Comparison of ENCODE assay signal across 38 cellular contexts in the genomic region with DNA sequence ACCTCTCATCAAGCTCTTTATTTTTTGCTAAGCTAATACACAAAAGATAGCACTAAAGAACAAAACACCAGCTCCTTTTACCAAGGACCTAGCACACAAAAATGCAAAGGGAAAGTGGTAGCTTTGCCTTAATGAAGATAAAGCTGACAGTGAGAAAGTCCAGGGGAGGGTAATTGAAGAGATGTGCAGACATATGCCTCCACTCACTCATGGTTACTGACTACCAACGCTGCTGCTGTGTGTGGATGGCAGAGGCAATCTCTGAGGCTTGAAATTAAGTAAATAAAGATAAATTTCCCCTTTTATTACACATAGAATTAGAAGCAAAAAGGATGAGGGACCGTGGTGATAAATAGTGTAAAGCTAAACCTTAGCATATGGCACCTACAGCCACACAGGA.
DNase-seq lines count a peak whose midpoint lies in the region; ATAC-seq, FAIRE-seq and TF ChIP-seq lines count a peak whose summit lies in the region.
"Had no signal": no experiment of that assay in that cellular context is flagged by ENCODE, and none has a peak within 500 bp of the region (broad histone marks: within the 10 kb centered on the region; RNA-seq: fewer than 3 reads in every experiment).

No MANE protein-coding gene starts in this region.

- no peak for TF ChIP-seq POLR2A in breast epithelium (IDR thresholded peaks at IDR 0.05)

- no peak for TF ChIP-seq CTCF in MCF 10A (IDR thresholded peaks at IDR 0.05; ENCODE audit: unreplicated experiment)
- TF ChIP-seq CTCF in breast epithelium (IDR thresholded peaks at IDR 0.05): no peak
- TF ChIP-seq CTCF in keratinocyte (optimal IDR thresholded peaks at IDR 0.05 in 1 of 3, IDR thresholded peaks at IDR 0.05 in 1 of 3, conservative IDR thresholded peaks at IDR 0.05 in 1 of 3; ENCODE audit: extremely low read depth in 1 of 3, insufficient read depth in 2 of 3, low read length in 3 of 3): no peak

- peak overlapping the region; percentile 32 for H2AFZ ChIP-seq in keratinocyte (ENCODE audit: control insufficient read depth, low read length)

- no TSS peak for BruUV-seq in MCF 10A (replicated peaks; lab: Mats Ljungman, UMichigan)

- H3K4me3 ChIP-seq in breast epithelium (no peak overlapping the region), keratinocyte (ENCODE audit: control insufficient read depth in 2 of 3, extremely low read depth in 1 of 3, insufficient read depth in 2 of 3, low read depth in 1 of 3, low read length in 3 of 3) (no peak overlapping the region)
- H3K4me3 ChIP-seq: coronary artery, psoas muscle, SJSA1, thyroid gland, vagina had no signal

- H3K4me3 Mint-ChIP-seq in MCF 10A (ENCODE audit: unreplicated experiment) (no peak overlapping the region), T-helper 17 cell (no peak overlapping the region)
- H3K4me3 Mint-ChIP-seq: activated CD8-positive, alpha-beta memory T cell treated with anti-CD3 and anti-CD28 coated beads, Interleukin-2, amount 10 ng/mL, durations not matched to agents 7 days and 5 days; activated naive CD8-positive, alpha-beta T cell treated with anti-CD3 and anti-CD28 coated beads, Interleukin-2, amount 10 ng/mL, durations not matched to agents 7 days and 5 days; B cell; CD8-positive, alpha-beta T cell; IgD-negative memory B cell; naive thymus-derived CD4-positive, alpha-beta T cell; T-helper 1 cell treated with Interleukin-12 subunit alpha and Interleukin-12 subunit beta and Interleukin-4 antibody, amounts not matched to agents 30 μg/mL and 1 μg/mL, for 36 hours had no signal

- H3K36me3 Mint-ChIP-seq in MCF 10A (ENCODE audit: insufficient read depth, unreplicated experiment) (peaks cover 5% of the 10 kb centered on the region), T-helper 17 cell (ENCODE audit: low read depth) (no peaks in the 10 kb centered on the region)
- H3K36me3 Mint-ChIP-seq: activated CD8-positive, alpha-beta memory T cell treated with anti-CD3 and anti-CD28 coated beads, Interleukin-2, amount 10 ng/mL, durations not matched to agents 7 days and 5 days; activated naive CD8-positive, alpha-beta T cell treated with anti-CD3 and anti-CD28 coated beads, Interleukin-2, amount 10 ng/mL, durations not matched to agents 7 days and 5 days; CD8-positive, alpha-beta T cell; IgD-negative memory B cell; naive thymus-derived CD4-positive, alpha-beta T cell had no signal

- H3K27ac ChIP-seq in breast epithelium: no peak overlapping the region
- H3K27ac ChIP-seq in keratinocyte (ENCODE audit: control insufficient read depth, insufficient read depth, low read length): no peak overlapping the region
- H3K27ac ChIP-seq: coronary artery, psoas muscle, SJSA1, thyroid gland, vagina had no signal

- H3K4me1 Mint-ChIP-seq in MCF 10A (ENCODE audit: insufficient read depth, unreplicated experiment) (peaks cover 32% of the 10 kb centered on the region), T-helper 17 cell (no peaks in the 10 kb centered on the region)
- H3K4me1 Mint-ChIP-seq: activated CD8-positive, alpha-beta memory T cell treated with anti-CD3 and anti-CD28 coated beads, Interleukin-2, amount 10 ng/mL, durations not matched to agents 7 days and 5 days; activated naive CD8-positive, alpha-beta T cell treated with anti-CD3 and anti-CD28 coated beads, Interleukin-2, amount 10 ng/mL, durations not matched to agents 7 days and 5 days; B cell; naive thymus-derived CD4-positive, alpha-beta T cell had no signal

- CTCF ChIA-PET in MCF 10A (lab: Yijun Ruan, JAX): interaction anchor here (0.8 to 0.9 kb wide), 2 partner anchors 35 to 200 kb away, joined by 3 read pairs; no protein-coding TSS in a partner anchor

- no peak overlapping the region for H3K4me2 ChIP-seq in keratinocyte (ENCODE audit: control insufficient read depth, extremely low read depth, insufficient read depth, low read depth, low read length)

- intact Hi-C loops in MCF 10A (cut with micrococcal nuclease) (no loop called here), breast epithelium (cut with DNase I; ENCODE audit: low total_unique reads) (no loop called here)

- FAIRE-seq in keratinocyte (lab: Jason Lieb, UNC): no peak
- FAIRE-seq: astrocyte, GM18507, kidney, RCC 7860 had no signal

- H3K27ac Mint-ChIP-seq in MCF 10A (ENCODE audit: low read depth, unreplicated experiment) (peak overlapping the region; percentile 39), T-helper 17 cell (no peak overlapping the region)
- H3K27ac Mint-ChIP-seq: activated CD8-positive, alpha-beta memory T cell treated with anti-CD3 and anti-CD28 coated beads, Interleukin-2, amount 10 ng/mL, durations not matched to agents 7 days and 5 days; activated naive CD8-positive, alpha-beta T cell treated with anti-CD3 and anti-CD28 coated beads, Interleukin-2, amount 10 ng/mL, durations not matched to agents 7 days and 5 days; B cell; CD8-positive, alpha-beta T cell; IgD-negative memory B cell; naive thymus-derived CD4-positive, alpha-beta T cell; T-helper 1 cell treated with Interleukin-12 subunit alpha and Interleukin-12 subunit beta and Interleukin-4 antibody, amounts not matched to agents 30 μg/mL and 1 μg/mL, for 36 hours had no signal

- H3K27me3 Mint-ChIP-seq in MCF 10A (ENCODE audit: insufficient read depth, unreplicated experiment) (no peaks in the 10 kb centered on the region), T-helper 17 cell (no peaks in the 10 kb centered on the region)
- H3K27me3 Mint-ChIP-seq: activated CD8-positive, alpha-beta memory T cell treated with anti-CD3 and anti-CD28 coated beads, Interleukin-2, amount 10 ng/mL, durations not matched to agents 7 days and 5 days; activated naive CD8-positive, alpha-beta T cell treated with anti-CD3 and anti-CD28 coated beads, Interleukin-2, amount 10 ng/mL, durations not matched to agents 7 days and 5 days; B cell; IgD-negative memory B cell; naive thymus-derived CD4-positive, alpha-beta T cell had no signal

- no peaks in the 10 kb centered on the region for H3K79me2 ChIP-seq in keratinocyte (ENCODE audit: control insufficient read depth, insufficient read depth, low read length)

- H3K36me3 ChIP-seq in breast epithelium: no peaks in the 10 kb centered on the region
- no peaks in the 10 kb centered on the region for H3K36me3 ChIP-seq in keratinocyte (ENCODE audit: control insufficient read depth in 2 of 2, extremely low read depth in 1 of 2, insufficient read depth in 2 of 2, low read length in 2 of 2)
- H3K36me3 ChIP-seq: SJSA1, thyroid gland, vagina had no signal

- ATAC-seq in GM19397 (IDR thresholded peaks at IDR 0.05; ENCODE audit: unreplicated experiment) (no peak), GM19328 (IDR thresholded peaks at IDR 0.05; ENCODE audit: unreplicated experiment) (no peak), T-helper 17 cell (no peak)
- ATAC-seq: activated CD4-positive, CD25-positive, alpha-beta regulatory T cell treated with anti-CD3 and anti-CD28 coated beads, Interleukin-2, amount 50 U/mL, for 24 hours; activated CD8-positive, alpha-beta memory T cell treated with anti-CD3 and anti-CD28 coated beads, Interleukin-2, amount 10 ng/mL, durations not matched to agents 7 days and 5 days; CD8-positive, alpha-beta T cell; naive thymus-derived CD4-positive, alpha-beta T cell; psoas muscle; sciatic nerve had no signal

- no peaks in the 10 kb centered on the region for H3K9me1 ChIP-seq in keratinocyte (ENCODE audit: control insufficient read depth, extremely low read depth, insufficient read depth, low read length)

- H3K9ac ChIP-seq in keratinocyte (ENCODE audit: control insufficient read depth, extremely low read depth, insufficient read depth, low read length): no peak overlapping the region

- H3K9me3 ChIP-seq in breast epithelium: no peaks in the 10 kb centered on the region
- no peaks in the 10 kb centered on the region for H3K9me3 ChIP-seq in keratinocyte (ENCODE audit: control insufficient read depth, low read depth, low read length)
- no peaks in the 10 kb centered on the region for H3K9me3 ChIP-seq in T-helper 17 cell (ENCODE audit: control insufficient read depth, low read length, poor library complexity, severe bottlenecking)
- H3K9me3 ChIP-seq: psoas muscle, SJSA1, thyroid gland, vagina had no signal

- no peaks in the 10 kb centered on the region for H3K9me3 Mint-ChIP-seq in MCF 10A (ENCODE audit: unreplicated experiment)
- H3K9me3 Mint-ChIP-seq: activated naive CD8-positive, alpha-beta T cell treated with anti-CD3 and anti-CD28 coated beads, Interleukin-2, amount 10 ng/mL, durations not matched to agents 7 days and 5 days had no signal

- no peaks in the 10 kb centered on the region for H3K27me3 ChIP-seq in breast epithelium
- H3K27me3 ChIP-seq in keratinocyte (ENCODE audit: control insufficient read depth, extremely low read depth, insufficient read depth, low read length): no peaks in the 10 kb centered on the region
- H3K27me3 ChIP-seq: SJSA1, thyroid gland, vagina had no signal

- H4K20me1 ChIP-seq in keratinocyte (ENCODE audit: control insufficient read depth, extremely low read depth, insufficient read depth, low read length): no peaks in the 10 kb centered on the region

- H3K4me1 ChIP-seq in breast epithelium (peaks cover 0 to 8% of the 10 kb centered on the region in 2 donors), keratinocyte (ENCODE audit: control insufficient read depth, extremely low read depth, insufficient read depth, low read length) (peaks cover 14% of the 10 kb centered on the region)
- H3K4me1 ChIP-seq: psoas muscle had no signal

- dilution Hi-C loops in keratinocyte (cut with MboI; ENCODE audit: extremely low pct_ligation_motif_present, low sequenced_read_pairs): no loop called here

- POLR2A ChIA-PET in MCF 10A (lab: Yijun Ruan, JAX): interaction anchor here (0.6 kb wide), 1 partner anchor 18 kb away, joined by 3 read pairs; no protein-coding TSS in a partner anchor

- DNase-seq in MCF 10A (ENCODE audit: unreplicated experiment) (no peak), breast epithelium (ENCODE audit: low spot score in 2 of 2) (no peak), SK-N-DZ (ENCODE audit: low spot score) (peak; percentile 93), keratinocyte (ENCODE audit: low read depth, low spot score) (no peak), T-helper 17 cell (no peak), globus pallidus (ENCODE audit: low spot score) (no peak)
- DNase-seq: ACHN; activated CD4-positive, alpha-beta T cell treated with anti-CD3 and anti-CD28 coated beads, Interleukin-2, amount 50 U/mL, for 4 hours; activated CD8-positive, alpha-beta memory T cell treated with anti-CD3 and anti-CD28 coated beads, Interleukin-2, amount 10 ng/mL, durations not matched to agents 7 days and 5 days; activated gamma-delta T cell treated with Interleukin-2 at 50 U/mL for 16 hours; activated naive CD8-positive, alpha-beta T cell treated with anti-CD3 and anti-CD28 coated beads, Interleukin-2, amount 10 ng/mL, durations not matched to agents 7 days and 5 days; activated T-cell treated with anti-CD3 and anti-CD28 coated beads, Interleukin-2, amount 50 U/mL, for 48 hours; caudate nucleus; CD8-positive, alpha-beta T cell; effector memory CD4-positive, alpha-beta T cell; head of caudate nucleus; kidney; naive thymus-derived CD4-positive, alpha-beta T cell; NCI-H1048; NCI-H524 treated with DMSO at 0.1 percent for 48 hours; nucleus accumbens; psoas muscle; stimulated activated CD4-positive, alpha-beta T cell treated with anti-CD3 and anti-CD28 coated beads, Interleukin-12 subunit alpha, Interleukin-12 subunit beta, amount 100 ng/mL, for 4 hours; stimulated activated CD4-positive, alpha-beta T cell treated with anti-CD3 and anti-CD28 coated beads, Interleukin-2, amount 100 ng/mL, for 48 hours; thyroid gland had no signal
